Comparison of ENCODE assay signal across 8 cellular contexts in genomic region chrX:13658602-13659001, GRCh38. TPM values are rescaled to one million over a fixed set of nuclear protein-coding genes. Genes with fewer than 3 reads are reported as not detected.
DNase-seq lines count a peak whose midpoint lies in the region; ATAC-seq and TF ChIP-seq lines count a peak whose summit lies in the region.

No MANE protein-coding gene starts in this region.

- H3K4me1 ChIP-seq in heart left ventricle, result peaks cover 0 to 20% (median 6%) of the 10 kb centered on the region in 12 donors

- peaks cover 4% of the 10 kb centered on the region for H3K36me3 Mint-ChIP-seq in activated naive CD4-positive, alpha-beta T cell treated with anti-CD3 and anti-CD28 coated beads, Interleukin-2, amount 50 U/mL, for 24 hours
- peaks cover 2% of the 10 kb centered on the region for H3K36me3 Mint-ChIP-seq in activated naive CD8-positive, alpha-beta T cell treated with anti-CD3 and anti-CD28 coated beads for 36 hours

- intact Hi-C loops in heart left ventricle (cut with DNase I), result loop anchor here (2.0 to 10.0 kb wide), 5 partner anchors 76 to 374 kb away; partner anchors contain the start of genes OFD1 (in 1 of the 10) and TRAPPC2 (in 1 of the 10)

- H3K27me3 ChIP-seq in heart left ventricle, result peaks cover 0 to 7% (median 0%) of the 10 kb centered on the region in 9 donors
- H3K27me3 ChIP-seq in MG63, result no peaks in the 10 kb centered on the region

- H3K27ac ChIP-seq in heart left ventricle, result peak overlapping the region in 5 of 12 donors; percentile 54 to 69 (median 63)

- H3K27ac Mint-ChIP-seq in activated naive CD4-positive, alpha-beta T cell treated with anti-CD3 and anti-CD28 coated beads, Interleukin-2, amount 50 U/mL, for 24 hours, result peak overlapping the region; percentile 55
- H3K27ac Mint-ChIP-seq in activated naive CD8-positive, alpha-beta T cell treated with anti-CD3 and anti-CD28 coated beads for 36 hours, result peak overlapping the region; percentile 62

- TF ChIP-seq CTCF in heart left ventricle (IDR thresholded peaks at IDR 0.05) (peak; percentile 46 to 69 (median 62)), retinal pigment epithelial cell (conservative IDR thresholded peaks at IDR 0.05; ENCODE audit: low read depth, low read length) (peak; percentile 70)

- ATAC-seq in heart left ventricle (peak in 2 of 4 donors; percentile 48 to 49), GM19351 (IDR thresholded peaks at IDR 0.05; ENCODE audit: unreplicated experiment) (no peak)

- H3K4me3 Mint-ChIP-seq in activated naive CD4-positive, alpha-beta T cell treated with anti-CD3 and anti-CD28 coated beads, Interleukin-2, amount 50 U/mL, for 24 hours, result peak overlapping the region; percentile 26
- no peak overlapping the region for H3K4me3 Mint-ChIP-seq in activated naive CD8-positive, alpha-beta T cell treated with anti-CD3 and anti-CD28 coated beads for 36 hours

- H3K9me3 ChIP-seq in heart left ventricle (no peaks in the 10 kb centered on the region), MG63 (no peaks in the 10 kb centered on the region)

- no peaks in the 10 kb centered on the region for H3K9me3 Mint-ChIP-seq in activated naive CD4-positive, alpha-beta T cell treated with anti-CD3 and anti-CD28 coated beads, Interleukin-2, amount 50 U/mL, for 24 hours
- no peaks in the 10 kb centered on the region for H3K9me3 Mint-ChIP-seq in activated naive CD8-positive, alpha-beta T cell treated with anti-CD3 and anti-CD28 coated beads for 36 hours

- H3K36me3 ChIP-seq in heart left ventricle (peaks cover 0 to 48% (median 17%) of the 10 kb centered on the region in 9 donors), MG63 (no peaks in the 10 kb centered on the region)

- peak overlapping the region in 2 of 12 donors; percentile 13 to 21 for H3K4me3 ChIP-seq in heart left ventricle
- no peak overlapping the region for H3K4me3 ChIP-seq in retinal pigment epithelial cell (ENCODE audit: low read length)
- H3K4me3 ChIP-seq in MG63, result no peak overlapping the region

- no peaks in the 10 kb centered on the region for H3K27me3 Mint-ChIP-seq in activated naive CD4-positive, alpha-beta T cell treated with anti-CD3 and anti-CD28 coated beads, Interleukin-2, amount 50 U/mL, for 24 hours
- H3K27me3 Mint-ChIP-seq in activated naive CD8-positive, alpha-beta T cell treated with anti-CD3 and anti-CD28 coated beads for 36 hours, result no peaks in the 10 kb centered on the region

- WGBS in heart left ventricle, 4 donors, result 13 to 19% (median 15%) methylated on average over 2 of the region's 2 CpGs

- peaks cover 24% of the 10 kb centered on the region for H3K4me1 Mint-ChIP-seq in activated naive CD4-positive, alpha-beta T cell treated with anti-CD3 and anti-CD28 coated beads, Interleukin-2, amount 50 U/mL, for 24 hours
- peaks cover 6% of the 10 kb centered on the region for H3K4me1 Mint-ChIP-seq in activated naive CD8-positive, alpha-beta T cell treated with anti-CD3 and anti-CD28 coated beads for 36 hours

- no peak for DNase-seq in activated naive CD4-positive, alpha-beta T cell treated with anti-CD3 and anti-CD28 coated beads, Interleukin-2, amount 50 U/mL, for 16 hours
- DNase-seq in NCI-H128 (lab: John Stamatoyannopoulos, UW; ENCODE audit: unreplicated experiment) (peak; percentile 13), heart left ventricle (no peak), retinal pigment epithelial cell (ENCODE audit: low read depth) (no peak), MG63 (no peak)
- DNase-seq in activated naive CD8-positive, alpha-beta T cell treated with anti-CD3 and anti-CD28 coated beads for 36 hours, result no peak

- no peak for TF ChIP-seq POLR2A in heart left ventricle (IDR thresholded peaks at IDR 0.05)

RNA-seq across cellular contexts. Expression of gene TCEANC, which starts 5.7 kb away (rescaled TPM):
- under 1 TPM; 0.84 to 0.89 TPM for total RNA-seq in activated naive CD8-positive, alpha-beta T cell treated with anti-CD3 and anti-CD28 coated beads for 36 hours
- total RNA-seq in heart left ventricle, result 1 to 10 TPM; 1.9 to 6.8 (median 4.2) TPM
- 1 to 10 TPM; 1.0 to 2.1 TPM for polyA plus RNA-seq in heart left ventricle
- total RNA-seq in MG63 (2014; rRNA removed; shearing (Covaris generic); ENCODE audit: low replicate concordance), result 1.5 and 10.0 TPM in 2 replicates

RNA-seq across cellular contexts. Expression of gene RAB9A, which starts 30.3 kb away (rescaled TPM):
- 10 to 100 TPM; 33.8 to 36.4 TPM for total RNA-seq in activated naive CD8-positive, alpha-beta T cell treated with anti-CD3 and anti-CD28 coated beads for 36 hours
- 10 to 100 TPM; 17.4 to 34.2 (median 21.7) TPM for total RNA-seq in heart left ventricle
- polyA plus RNA-seq in heart left ventricle, result 10 to 100 TPM in 1 of 2 donors, 1 to 10 TPM in 1; 6.8 to 29.2 TPM
- 24.1 and 42.7 TPM in 2 replicates for total RNA-seq in MG63 (2014; rRNA removed; shearing (Covaris generic); ENCODE audit: low replicate concordance)
